9 cellular contexts compared by ENCODE assay signal in the genomic region with DNA sequence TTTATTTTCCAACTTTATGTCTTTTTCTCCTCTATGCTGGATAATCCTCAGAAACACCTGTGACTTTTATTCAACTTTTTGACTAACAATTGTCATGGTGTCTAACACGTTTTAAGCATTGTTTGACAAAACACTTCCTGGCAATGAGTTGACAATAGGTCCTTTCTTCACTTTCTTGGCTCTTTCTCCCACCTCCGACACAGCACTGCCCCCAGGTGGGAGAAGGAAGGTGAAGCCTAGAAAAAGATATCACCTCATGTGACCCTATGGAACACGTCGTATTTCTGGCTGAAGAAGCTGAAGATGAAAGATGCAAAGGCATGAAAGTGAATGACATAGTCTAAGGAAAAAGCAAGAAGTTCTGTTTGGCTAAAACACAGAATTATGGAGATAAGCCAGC.
DNase-seq lines count a peak whose midpoint lies in the region; ATAC-seq, FAIRE-seq and TF ChIP-seq lines count a peak whose summit lies in the region.
"Had no signal": no experiment of that assay in that cellular context is flagged by ENCODE, and none has a peak within 500 bp of the region (broad histone marks: within the 10 kb centered on the region; RNA-seq: fewer than 3 reads in every experiment).

No MANE protein-coding gene starts in this region.

- POLR2A ChIA-PET in HEK293 (lab: Yijun Ruan, JAX): no interaction called here

- CTCF ChIA-PET in HEK293 (lab: Yijun Ruan, JAX): interaction anchor here (0.6 to 2.4 kb wide), 12 partner anchors 10 to 1378 kb away, joined by 3 to 20 read pairs (median 4); no protein-coding TSS in a partner anchor

- DNase-seq in Caki2 (ENCODE audit: low read depth) (peak; percentile 19), RPMI7951 (ENCODE audit: low read depth) (peak; percentile 5), iPS DF 19.7 (ENCODE audit: low read depth, low spot score) (peak; percentile 30), GM19239 (ENCODE audit: insufficient read length, low spot score) (no peak), AML-193 (lab: John Stamatoyannopoulos, UW) (no peak)
- DNase-seq in activated CD4-positive, alpha-beta T cell treated with anti-CD3 and anti-CD28 coated beads, Interleukin-2, amount 50 U/mL, for 1 hour: no peak

- no peak for FAIRE-seq in GM19239 (lab: Jason Lieb, UNC)

- peak; percentile 46; the same call in 1 of the 2 replicates for TF ChIP-seq CTCF in HEK293 (tag by site-specific recombination; IDR thresholded peaks at IDR 0.05)

- H3K36me3 ChIP-seq in HEK293 (ENCODE audit: control insufficient read depth in 2 of 2, insufficient read depth in 1 of 2, low read length in 2 of 2): no peaks in the 10 kb centered on the region

- ATAC-seq in GM18873 (IDR thresholded peaks at IDR 0.05; ENCODE audit: low FRiP score, unreplicated experiment): no peak

- no peak overlapping the region for H3K4me3 ChIP-seq in HEK293 (ENCODE audit: low read depth, low read length)
- H3K4me3 ChIP-seq: lung had no signal

- no peaks in the 10 kb centered on the region for H3K4me1 ChIP-seq in HEK293 (ENCODE audit: control insufficient read depth, insufficient read depth, low read length)

- H3K9me3 ChIP-seq in HEK293 (ENCODE audit: control insufficient read depth, insufficient read depth, low read depth, low read length): no peaks in the 10 kb centered on the region

- H3K27ac ChIP-seq in HEK293 (ENCODE audit: extremely low read depth, low read depth, low read length): no peak overlapping the region

- in situ Hi-C loops in Caki2 (cut with HindIII; ENCODE audit: low pct_unique_long_range_greater_than_20kb, low sequenced_read_pairs): no loop called here

TF ChIP-seq in HEK293, 187 proteins besides CTCF, POLR2A, EP300 and RAD21:
- TF ChIP-seq ZNF654 (tag by site-specific recombination; IDR thresholded peaks at IDR 0.05; ENCODE audit: low read depth) (peak; percentile 67), HOXD13 (CRISPR knock-in tag; IDR thresholded peaks at IDR 0.05; ENCODE audit: borderline replicate concordance) (no peak)

Comparison
In these comparisons a context has a peak if more than half of its experiments do, and no peak if none do; other contexts are left out.
1. DNase-seq: peak in Caki2 (single experiment), RPMI7951 (single experiment) and iPS DF 19.7 (single experiment); none in GM19239 (single experiment), AML-193 (0 of 2) and activated CD4-positive, alpha-beta T cell treated with anti-CD3 and anti-CD28 coated beads, Interleukin-2, amount 50 U/mL, for 1 hour (single experiment).